In the genomic region with DNA sequence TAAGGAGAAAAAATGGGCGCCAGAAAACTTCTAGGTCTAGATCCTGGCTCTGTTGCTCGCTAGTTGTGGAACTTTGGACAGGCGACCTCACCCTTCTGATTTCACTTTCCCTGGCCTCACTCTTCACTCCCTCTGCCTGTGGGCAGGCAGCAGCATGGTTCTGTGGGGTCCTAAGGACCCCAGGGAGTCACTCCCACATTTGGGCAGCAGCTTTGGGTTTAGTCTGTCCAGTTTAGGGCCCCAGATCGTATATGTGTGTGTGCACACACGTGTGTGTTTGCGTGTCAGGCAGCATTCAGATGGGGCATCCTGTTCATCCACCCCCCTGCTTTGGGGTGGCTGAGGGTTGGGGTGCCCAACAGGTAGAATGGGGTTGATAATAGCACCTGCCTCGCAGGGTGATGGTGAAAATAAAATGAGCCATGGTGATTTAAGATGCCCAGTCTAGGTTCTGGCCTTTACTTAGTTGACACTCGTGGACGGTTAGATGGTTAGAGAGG, we compare ENCODE assay signal across 10 cellular contexts.
DNase-seq lines count a peak whose midpoint lies in the region; ATAC-seq and TF ChIP-seq lines count a peak whose summit lies in the region.
"Had no signal": no experiment of that assay in that cellular context is flagged by ENCODE, and none has a peak within 500 bp of the region (broad histone marks: within the 10 kb centered on the region; RNA-seq: fewer than 3 reads in every experiment).

No MANE protein-coding gene starts in this region.

- H3K27ac Mint-ChIP-seq in activated T-helper 2 cell treated with anti-CD3 and anti-CD28 coated beads, Interferon-gamma antibody, Interleukin-2, Interleukin-4, amounts not matched to agents 10 μg/mL and 5 μg/mL and 100 μg/mL, durations not matched to agents 14 hours and 24 hours and 36 hours: peak overlapping the region; percentile 93

- H3K9me3 Mint-ChIP-seq in activated T-helper 2 cell treated with anti-CD3 and anti-CD28 coated beads, Interferon-gamma antibody, Interleukin-2, Interleukin-4, amounts not matched to agents 10 μg/mL and 5 μg/mL and 100 μg/mL, durations not matched to agents 14 hours and 24 hours and 36 hours: no peaks in the 10 kb centered on the region

- no peaks in the 10 kb centered on the region for H3K27me3 Mint-ChIP-seq in activated T-helper 2 cell treated with anti-CD3 and anti-CD28 coated beads, Interferon-gamma antibody, Interleukin-2, Interleukin-4, amounts not matched to agents 10 μg/mL and 5 μg/mL and 100 μg/mL, durations not matched to agents 14 hours and 24 hours and 36 hours (ENCODE audit: low read depth)

- H3K36me3 ChIP-seq in BLaER1 treated with 17β-estradiol and CSF1 and Interleukin-3, amounts not matched to agents 10 nM and 100 nM: no peaks in the 10 kb centered on the region
- no peaks in the 10 kb centered on the region for H3K36me3 ChIP-seq in mucosa of descending colon (ENCODE audit: low read depth)
- no peaks in the 10 kb centered on the region for H3K36me3 ChIP-seq in tibial artery
- H3K36me3 ChIP-seq in BE2C: no peaks in the 10 kb centered on the region

- intact Hi-C loops in activated T-helper 2 cell treated with anti-CD3 and anti-CD28 coated beads, Interferon-gamma antibody, Interleukin-2, Interleukin-4, amounts not matched to agents 10 μg/mL and 5 μg/mL and 100 μg/mL, durations not matched to agents 14 hours and 24 hours and 36 hours (cut with micrococcal nuclease): loop anchor here (1.0 to 5.0 kb wide), 2 partner anchors 15 to 181 kb away; partner anchors contain the start of gene EVI2B
- intact Hi-C loops in mucosa of descending colon (cut with DNase I, micrococcal nuclease) (no loop called here), tibial artery (cut with DNase I; ENCODE audit: low total_unique reads) (no loop called here)

- H3K9ac ChIP-seq in BLaER1 treated with 17β-estradiol and CSF1 and Interleukin-3, amounts not matched to agents 10 nM and 100 nM: peak overlapping the region in 9 of 11 experiments; percentile 1 to 74 (median 53); a peak in 12 of 22 replicates

- no peak for TF ChIP-seq CTCF in mucosa of descending colon (IDR thresholded peaks at IDR 0.05)
- TF ChIP-seq CTCF in tibial artery (IDR thresholded peaks at IDR 0.05): no peak
- no peak for TF ChIP-seq CTCF in BE2C (IDR thresholded peaks at IDR 0.05; ENCODE audit: low read depth, low read length)

- peak overlapping the region in 10 of 11 experiments; percentile 37 to 77 (median 72); a peak in 20 of 22 replicates for H3K27ac ChIP-seq in BLaER1 treated with 17β-estradiol and CSF1 and Interleukin-3, amounts not matched to agents 10 nM and 100 nM
- H3K27ac ChIP-seq in tibial artery: no peak overlapping the region
- H3K27ac ChIP-seq: C4-2B had no signal

- H4K20me1 ChIP-seq in BLaER1 treated with 17β-estradiol and CSF1 and Interleukin-3, amounts not matched to agents 10 nM and 100 nM: peaks cover 0 to 100% (median 55%) of the 10 kb centered on the region in 11 experiments; a peak in 18 of 22 replicates

- peaks cover 0 to 17% (median 0%) of the 10 kb centered on the region in 11 experiments; a peak in 6 of 22 replicates for H3K27me3 ChIP-seq in BLaER1 treated with 17β-estradiol and CSF1 and Interleukin-3, amounts not matched to agents 10 nM and 100 nM
- H3K27me3 ChIP-seq in tibial artery (peaks cover 0 to 4% of the 10 kb centered on the region in 2 donors), BE2C (no peaks in the 10 kb centered on the region)

- H3K4me2 ChIP-seq in BLaER1 treated with 17β-estradiol and CSF1 and Interleukin-3, amounts not matched to agents 10 nM and 100 nM: peak overlapping the region; percentile 88 to 100 (median 96)

- H3K4me3 Mint-ChIP-seq in activated T-helper 2 cell treated with anti-CD3 and anti-CD28 coated beads, Interferon-gamma antibody, Interleukin-2, Interleukin-4, amounts not matched to agents 10 μg/mL and 5 μg/mL and 100 μg/mL, durations not matched to agents 14 hours and 24 hours and 36 hours (ENCODE audit: low read depth): peak overlapping the region; percentile 65

- H3K4me3 ChIP-seq in BLaER1 treated with 17β-estradiol and CSF1 and Interleukin-3, amounts not matched to agents 10 nM and 100 nM: peak overlapping the region in 6 of 10 experiments; percentile 2 to 61 (median 27); a peak in 9 of 20 replicates
- H3K4me3 ChIP-seq in mucosa of descending colon (no peak overlapping the region), tibial artery (no peak overlapping the region), BE2C (ENCODE audit: low read depth, low read length) (no peak overlapping the region)

- peaks cover 9% of the 10 kb centered on the region for H3K36me3 Mint-ChIP-seq in activated T-helper 2 cell treated with anti-CD3 and anti-CD28 coated beads, Interferon-gamma antibody, Interleukin-2, Interleukin-4, amounts not matched to agents 10 μg/mL and 5 μg/mL and 100 μg/mL, durations not matched to agents 14 hours and 24 hours and 36 hours (ENCODE audit: low read depth)

- peaks cover 77% of the 10 kb centered on the region for H3K4me1 Mint-ChIP-seq in activated T-helper 2 cell treated with anti-CD3 and anti-CD28 coated beads, Interferon-gamma antibody, Interleukin-2, Interleukin-4, amounts not matched to agents 10 μg/mL and 5 μg/mL and 100 μg/mL, durations not matched to agents 14 hours and 24 hours and 36 hours (ENCODE audit: low read depth)

- H3K4me1 ChIP-seq in BLaER1 treated with 17β-estradiol and CSF1 and Interleukin-3, amounts not matched to agents 10 nM and 100 nM: peaks cover 63 to 98% (median 86%) of the 10 kb centered on the region in 10 experiments
- H3K4me1 ChIP-seq in mucosa of descending colon (ENCODE audit: low read depth): peaks cover 64% of the 10 kb centered on the region
- H3K4me1 ChIP-seq in tibial artery: peaks cover 0 to 4% (median 2%) of the 10 kb centered on the region in 4 donors
- H3K4me1 ChIP-seq in BE2C: no peaks in the 10 kb centered on the region

- ATAC-seq in HG02840 (IDR thresholded peaks at IDR 0.05; ENCODE audit: low FRiP score, unreplicated experiment): peak; percentile 5
- ATAC-seq in mucosa of descending colon: peak; percentile 26

- no peaks in the 10 kb centered on the region for H3K9me3 ChIP-seq in BLaER1 treated with 17β-estradiol and CSF1 and Interleukin-3, amounts not matched to agents 10 nM and 100 nM (replicated peaks in 1 of 11)
- H3K9me3 ChIP-seq in mucosa of descending colon (no peaks in the 10 kb centered on the region), tibial artery (no peaks in the 10 kb centered on the region), BE2C (no peaks in the 10 kb centered on the region)

- DNase-seq in activated T-helper 2 cell treated with anti-CD3 and anti-CD28 coated beads, Interferon-gamma antibody, Interleukin-2, Interleukin-4, amounts not matched to agents 10 μg/mL and 5 μg/mL and 100 μg/mL, durations not matched to agents 14 hours and 24 hours and 36 hours (ENCODE audit: low spot score): no peak
- DNase-seq in mucosa of descending colon (peak in 2 of 3 donors; percentile 53 to 58), NCI-H1092 treated with DMSO at 0.1 percent for 48 hours (lab: John Stamatoyannopoulos, UW) (no peak), tibial artery (no peak), BE2C (no peak)
- DNase-seq in stimulated activated CD4-positive, alpha-beta T cell treated with anti-CD3 and anti-CD28 coated beads, Interleukin-15, amount 100 ng/mL, for 24 hours: no peak
- DNase-seq: NCI-H82 had no signal

Comparison
In these comparisons a context has a peak if more than half of its experiments do, and no peak if none do; other contexts are left out.
1. H3K27ac ChIP-seq: peak in BLaER1 treated with 17β-estradiol and CSF1 and Interleukin-3, amounts not matched to agents 10 nM and 100 nM (10 of 11); none in tibial artery (0 of 2).
2. H3K4me3 ChIP-seq: peak in BLaER1 treated with 17β-estradiol and CSF1 and Interleukin-3, amounts not matched to agents 10 nM and 100 nM (6 of 10); none in mucosa of descending colon (single experiment), tibial artery (0 of 2) and BE2C (single experiment).
3. DNase-seq: peak in mucosa of descending colon (2 of 3); none in activated T-helper 2 cell treated with anti-CD3 and anti-CD28 coated beads, Interferon-gamma antibody, Interleukin-2, Interleukin-4, amounts not matched to agents 10 μg/mL and 5 μg/mL and 100 μg/mL, durations not matched to agents 14 hours and 24 hours and 36 hours (single experiment), NCI-H1092 treated with DMSO at 0.1 percent for 48 hours (single experiment), tibial artery (0 of 2), stimulated activated CD4-positive, alpha-beta T cell treated with anti-CD3 and anti-CD28 coated beads, Interleukin-15, amount 100 ng/mL, for 24 hours (single experiment) and BE2C (single experiment).